ENCODE assay signal across 9 cellular contexts in genomic region chr1:21174230-21174629, GRCh38. TPM values are rescaled to one million over a fixed set of nuclear protein-coding genes. Genes with fewer than 3 reads are reported as not detected.
DNase-seq lines count a peak whose midpoint lies in the region; ATAC-seq and TF ChIP-seq lines count a peak whose summit lies in the region.
"Had no signal": no experiment of that assay in that cellular context is flagged by ENCODE, and none has a peak within 500 bp of the region (broad histone marks: within the 10 kb centered on the region; RNA-seq: fewer than 3 reads in every experiment).

No MANE protein-coding gene starts in this region.

- H3K9me2 ChIP-seq in OCI-LY7 (ENCODE audit: insufficient read depth, low read length): no peaks in the 10 kb centered on the region

- no peak overlapping the region for H3K27ac ChIP-seq in CD8-positive, alpha-beta T cell (ENCODE audit: low read depth, low read length)
- H3K27ac ChIP-seq in OCI-LY7 (ENCODE audit: low read depth, low read length, poor library complexity, severe bottlenecking) (no peak overlapping the region), ovary (peak overlapping the region in 1 of 2 donors; percentile 85)

- CTCF ChIA-PET in CD8-positive, alpha-beta T cell (lab: Charles Lee): interaction anchor here (2.9 kb wide), 1 partner anchor 21 kb away, joined by 10 read pairs; no protein-coding TSS in a partner anchor
- CTCF ChIA-PET in OCI-LY7 (lab: Charles Lee; ENCODE audit: unreplicated experiment): no interaction called here

- peaks cover 18% of the 10 kb centered on the region for H3K4me1 ChIP-seq in CD8-positive, alpha-beta T cell (ENCODE audit: insufficient read depth, low read length)
- peaks cover 18% of the 10 kb centered on the region for H3K4me1 ChIP-seq in OCI-LY7 (ENCODE audit: insufficient read depth, low read length, poor library complexity, severe bottlenecking)
- no peaks in the 10 kb centered on the region for H3K4me1 ChIP-seq in ovary (ENCODE audit: insufficient read depth)

- H3K9me3 ChIP-seq in CD8-positive, alpha-beta T cell (ENCODE audit: low read length): no peaks in the 10 kb centered on the region
- H3K9me3 ChIP-seq in OCI-LY7 (ENCODE audit: low read length) (no peaks in the 10 kb centered on the region), ovary (no peaks in the 10 kb centered on the region)

- no peak for DNase-seq in CD8-positive, alpha-beta T cell
- no peak for DNase-seq in OCI-LY7 (ENCODE audit: low spot score)
- DNase-seq in epithelial cell of esophagus (ENCODE audit: low read depth): no peak
- no peak for DNase-seq in ovary
- no peak for DNase-seq in DMS153 (lab: John Stamatoyannopoulos, UW)
- no peak for DNase-seq in DMS79 (lab: John Stamatoyannopoulos, UW)
- DNase-seq: NCI-H1930 had no signal

- peaks cover 53% of the 10 kb centered on the region for H3K79me2 ChIP-seq in OCI-LY7 (ENCODE audit: insufficient read depth, low read depth, low read length)

- peaks cover 31% of the 10 kb centered on the region for H3K4me1 Mint-ChIP-seq in CD8-positive, alpha-beta T cell (ENCODE audit: low read depth)

- H3K36me3 ChIP-seq in CD8-positive, alpha-beta T cell (ENCODE audit: insufficient read depth, low read length): no peaks in the 10 kb centered on the region
- H3K36me3 ChIP-seq in OCI-LY7 (ENCODE audit: insufficient read depth, low read length): peaks cover 28% of the 10 kb centered on the region
- H3K36me3 ChIP-seq in ovary: no peaks in the 10 kb centered on the region

- H3K27me3 Mint-ChIP-seq in CD8-positive, alpha-beta T cell (ENCODE audit: low read depth): no peaks in the 10 kb centered on the region

- intact Hi-C loops in CD8-positive, alpha-beta T cell (cut with DNase I, micrococcal nuclease): no loop called here
- intact Hi-C loops in OCI-LY7 (cut with micrococcal nuclease; ENCODE audit: unreplicated experiment): no loop called here
- intact Hi-C loops in ovary (cut with DNase I): no loop called here

- H3K9me3 Mint-ChIP-seq in CD8-positive, alpha-beta T cell: no peaks in the 10 kb centered on the region

- BruUV-seq in OCI-LY7 (replicated peaks; lab: Mats Ljungman, UMichigan): no TSS peak

- no peak for ATAC-seq in CD8-positive, alpha-beta T cell
- ATAC-seq in GM18909 (IDR thresholded peaks at IDR 0.05; ENCODE audit: poor library complexity, unreplicated experiment) (no peak), HG02798 (IDR thresholded peaks at IDR 0.05; ENCODE audit: poor library complexity, unreplicated experiment) (no peak)

- no peak for TF ChIP-seq CTCF in CD8-positive, alpha-beta T cell (IDR thresholded peaks at IDR 0.05)
- TF ChIP-seq CTCF in OCI-LY7 (conservative IDR thresholded peaks at IDR 0.05; ENCODE audit: low read length): no peak
- TF ChIP-seq CTCF in epithelial cell of esophagus (IDR thresholded peaks at IDR 0.05; ENCODE audit: insufficient read depth, low read depth, low read length, missing control alignments): no peak
- no peak for TF ChIP-seq CTCF in ovary (IDR thresholded peaks at IDR 0.05)

- H3K4me2 ChIP-seq in OCI-LY7 (ENCODE audit: low read length): peak overlapping the region; percentile 89

- TF ChIP-seq POLR2A in ovary (IDR thresholded peaks at IDR 0.05): no peak

- peak overlapping the region; percentile 10 for H3K27ac Mint-ChIP-seq in CD8-positive, alpha-beta T cell

- H3K36me3 Mint-ChIP-seq in CD8-positive, alpha-beta T cell: peaks cover 9% of the 10 kb centered on the region

- peak overlapping the region; percentile 81 for H3K4me3 Mint-ChIP-seq in CD8-positive, alpha-beta T cell

- H3K4me3 ChIP-seq in CD8-positive, alpha-beta T cell (ENCODE audit: low read depth, low read length): no peak overlapping the region
- H3K4me3 ChIP-seq in OCI-LY7 (ENCODE audit: low read depth, low read length, poor library complexity, severe bottlenecking): peak overlapping the region; percentile 98
- H3K4me3 ChIP-seq in epithelial cell of esophagus (ENCODE audit: low read length): peak overlapping the region; percentile 78
- H3K4me3 ChIP-seq in ovary: peak overlapping the region; percentile 87

- no peaks in the 10 kb centered on the region for H3K27me3 ChIP-seq in CD8-positive, alpha-beta T cell (ENCODE audit: insufficient read depth, low read length)
- no peaks in the 10 kb centered on the region for H3K27me3 ChIP-seq in ovary

- H4K20me1 ChIP-seq in OCI-LY7 (ENCODE audit: insufficient read depth, low read length): peaks cover 24% of the 10 kb centered on the region

- WGBS in ovary, 3 donors: 28 to 37% (median 35%) methylated on average over 2 of the region's 2 CpGs

- no peak for TF ChIP-seq EP300 in ovary (IDR thresholded peaks at IDR 0.05)

- POLR2A ChIA-PET in CD8-positive, alpha-beta T cell (lab: Charles Lee): no interaction called here
- POLR2A ChIA-PET in OCI-LY7 (lab: Charles Lee): interaction anchor here (1.0 kb wide), 1 partner anchor 10 kb away, joined by 3 read pairs; no protein-coding TSS in a partner anchor

- no peak overlapping the region for H2AFZ ChIP-seq in OCI-LY7 (ENCODE audit: low read length)

RNA-seq across cellular contexts. Expression of gene EIF4G3, which starts 2.5 kb away (rescaled TPM):
- 10 to 100 TPM; 19.6 to 19.8 TPM for total RNA-seq in CD8-positive, alpha-beta T cell
- 28.5 and 29.3 TPM in 2 replicates for total RNA-seq in OCI-LY7 (2014; rRNA removed; shearing (Covaris generic))
- 62.1 and 66.0 TPM in 2 replicates for total RNA-seq in OCI-LY7 (2022)
- 10 to 100 TPM; 25.8 to 62.4 (median 39.4) TPM for total RNA-seq in ovary
- 10 to 100 TPM; 13.9 to 57.5 TPM for polyA plus RNA-seq in ovary
